12 cellular contexts compared by ENCODE assay signal in the genomic region with DNA sequence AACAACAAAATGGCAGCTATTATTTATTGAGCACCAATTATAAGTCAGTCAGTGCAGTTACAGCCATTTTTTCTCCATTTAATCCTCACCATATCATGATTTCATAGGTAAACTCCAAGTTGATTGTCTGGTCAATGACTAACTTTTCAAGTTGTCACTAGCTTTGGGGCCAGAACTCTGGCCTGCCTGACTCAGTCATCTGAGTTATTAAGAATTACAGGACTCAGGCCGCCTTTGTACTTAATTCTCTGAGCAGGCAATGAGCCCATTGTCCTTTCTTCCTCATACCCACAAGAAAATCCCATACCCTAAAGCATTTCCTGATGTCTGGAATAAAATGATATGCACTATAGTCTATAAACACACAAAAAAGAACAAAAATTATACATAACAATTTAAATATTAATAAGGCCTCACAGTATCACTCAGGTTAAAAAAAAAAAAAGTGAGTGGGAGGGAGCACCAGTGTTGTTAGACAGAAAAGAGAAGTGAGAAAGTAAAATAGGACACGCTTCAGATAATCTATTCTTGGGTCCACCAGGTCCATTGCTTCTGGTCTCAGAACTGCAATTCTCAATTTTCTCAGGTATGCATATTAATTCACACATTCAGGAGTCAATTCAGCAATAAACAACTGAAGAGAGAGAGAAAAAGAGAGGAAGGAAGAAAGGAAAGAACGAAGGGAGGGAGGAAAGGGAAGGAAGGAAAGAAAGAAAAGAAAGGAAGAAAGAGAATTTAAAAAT.
A peak's percentile ranks its signal among the peaks of the same experiment; 100 is the strongest.
DNase-seq lines count a peak whose midpoint lies in the region; ATAC-seq and TF ChIP-seq lines count a peak whose summit lies in the region.
"Had no signal": no experiment of that assay in that cellular context is flagged by ENCODE, and none has a peak within 500 bp of the region (broad histone marks: within the 10 kb centered on the region; RNA-seq: fewer than 3 reads in every experiment).

No MANE protein-coding gene starts in this region.

- H3K36me3 ChIP-seq in SU-DHL-6 (ENCODE audit: low read length) (0 out of 2 replicates have a peak, but pooled peaks cover 8% of the 10 kb centered on the region), trophoblast cell (ENCODE audit: control insufficient read depth in 1 of 2, insufficient read depth in 2 of 2, low read length in 2 of 2) (peaks cover 0 to 3% of the 10 kb centered on the region in 2 experiments), stomach (peaks cover 0 to 5% (median 0%) of the 10 kb centered on the region in 4 donors)

- no peak overlapping the region for H2BK120ac ChIP-seq in trophoblast cell (ENCODE audit: insufficient read depth, low read length, poor library complexity)

- H3K79me1 ChIP-seq in trophoblast cell (ENCODE audit: low read length), result no peaks in the 10 kb centered on the region

- H3K9me3 ChIP-seq in SU-DHL-6 (ENCODE audit: insufficient read depth, low read length), result no peaks in the 10 kb centered on the region
- H3K9me3 ChIP-seq in right cardiac atrium (ENCODE audit: control insufficient read depth, low read length), result no peaks in the 10 kb centered on the region
- H3K9me3 ChIP-seq in trophoblast cell (ENCODE audit: insufficient read depth, low read depth, low read length), result no peaks in the 10 kb centered on the region
- H3K9me3 ChIP-seq in stomach, result no peaks in the 10 kb centered on the region

- no peak overlapping the region for H2BK12ac ChIP-seq in trophoblast cell (ENCODE audit: low read length)

- H3K4me2 ChIP-seq in SU-DHL-6 (ENCODE audit: low read depth, low read length, poor library complexity, severe bottlenecking), result no peak overlapping the region
- H3K4me2 ChIP-seq in trophoblast cell (ENCODE audit: low read length), result no peak overlapping the region

- H3F3A ChIP-seq in SU-DHL-6 (ENCODE audit: insufficient read depth), result peaks cover 5% of the 10 kb centered on the region; the same call in 1 of the 2 replicates

- peak overlapping the region; percentile 50; the same call in 1 of the 2 replicates for H3K27ac ChIP-seq in SU-DHL-6 (ENCODE audit: low read depth, low read length)
- no peak overlapping the region for H3K27ac ChIP-seq in right cardiac atrium (ENCODE audit: low read length)
- H3K27ac ChIP-seq in trophoblast cell (ENCODE audit: low read depth, low read length), result no peak overlapping the region
- H3K27ac ChIP-seq in stomach, result no peak overlapping the region

- H3K23ac ChIP-seq in trophoblast cell (ENCODE audit: low read length), result no peak overlapping the region

- TF ChIP-seq EP300 in stomach (IDR thresholded peaks at IDR 0.05), result no peak

- no peak overlapping the region for H2AFZ ChIP-seq in SU-DHL-6 (ENCODE audit: low read depth, low read length, severe bottlenecking)
- H2AFZ ChIP-seq in trophoblast cell (ENCODE audit: insufficient read depth, low read length, poor library complexity), result no peak overlapping the region

- ATAC-seq in GM19397 (IDR thresholded peaks at IDR 0.05; ENCODE audit: unreplicated experiment) (peak; percentile 70), HG03039 (IDR thresholded peaks at IDR 0.05; ENCODE audit: unreplicated experiment) (peak; percentile 59), right cardiac atrium (no peak)

- no peak overlapping the region for H3K9ac ChIP-seq in SU-DHL-6 (ENCODE audit: low read length)
- no peak overlapping the region for H3K9ac ChIP-seq in trophoblast cell (ENCODE audit: low read length)

- H4K20me1 ChIP-seq in SU-DHL-6 (ENCODE audit: low read depth, low read length), result 0 out of 2 replicates have a peak, but pooled peaks cover 5% of the 10 kb centered on the region

- TF ChIP-seq CTCF in SU-DHL-6 (IDR thresholded peaks at IDR 0.05; ENCODE audit: insufficient read depth, low read length, poor library complexity, severe bottlenecking), result no peak
- TF ChIP-seq CTCF in stomach (IDR thresholded peaks at IDR 0.05), result no peak

- no peak overlapping the region for H3K18ac ChIP-seq in trophoblast cell (ENCODE audit: low read length)

- H4K8ac ChIP-seq in trophoblast cell (ENCODE audit: low read depth, low read length), result no peak overlapping the region

- WGBS in right cardiac atrium, result 76% methylated on average over 3 of the region's 3 CpGs
- WGBS in trophoblast cell (ENCODE audit: extremely low coverage, insufficient coverage, insufficient read length), result no CpG with 5 or more reads among the region's 3 CpGs
- 75 to 95% (median 84%) methylated on average over 3 of the region's 3 CpGs for WGBS in stomach, 5 donors

- no peaks in the 10 kb centered on the region for H3K9me2 ChIP-seq in SU-DHL-6 (replicated peaks; ENCODE audit: insufficient read depth, low read length)

- H4K91ac ChIP-seq in trophoblast cell (ENCODE audit: low read depth, low read length), result no peak overlapping the region

- no peak for TF ChIP-seq POLR2A in stomach (IDR thresholded peaks at IDR 0.05)

- no peak overlapping the region for H3K4ac ChIP-seq in trophoblast cell (ENCODE audit: low read depth, low read length)

- H2AK5ac ChIP-seq in trophoblast cell (ENCODE audit: low read length), result no peak overlapping the region

- H3K79me2 ChIP-seq in SU-DHL-6 (ENCODE audit: insufficient read depth, low read length) (0 out of 2 replicates have a peak, but pooled peaks cover 4% of the 10 kb centered on the region), trophoblast cell (ENCODE audit: control insufficient read depth, insufficient read depth, low read length, poor library complexity) (no peaks in the 10 kb centered on the region)

- H2BK5ac ChIP-seq in trophoblast cell (ENCODE audit: low read depth, low read length, poor library complexity), result no peak overlapping the region

- no peak overlapping the region for H4K12ac ChIP-seq in trophoblast cell (ENCODE audit: low read depth, low read length)

- intact Hi-C loops in right cardiac atrium (cut with DNase I) (loop anchor here in 1 of 4 donors (10.0 kb wide), 1 partner anchor 64 kb away; no protein-coding TSS in a partner anchor), stomach (cut with DNase I; ENCODE audit: low total_unique reads) (no loop called here)

- H3K4me3 ChIP-seq in SU-DHL-6 (ENCODE audit: insufficient read depth, low read length, poor library complexity, severe bottlenecking) (no peak overlapping the region), right cardiac atrium (ENCODE audit: low read length) (no peak overlapping the region), trophoblast cell (ENCODE audit: low read depth, low read length) (no peak overlapping the region), stomach (no peak overlapping the region)

- H3K4me1 ChIP-seq in right cardiac atrium (ENCODE audit: control insufficient read depth, insufficient read depth, low read length) (no peaks in the 10 kb centered on the region), trophoblast cell (ENCODE audit: control insufficient read depth in 1 of 2, insufficient read depth in 2 of 2, low read length in 2 of 2) (peaks cover 0 to 4% of the 10 kb centered on the region in 2 experiments), stomach (peaks cover 0 to 46% (median 10%) of the 10 kb centered on the region in 4 donors)

- H3K27me3 ChIP-seq in SU-DHL-6 (ENCODE audit: low read length) (no peaks in the 10 kb centered on the region), right cardiac atrium (ENCODE audit: control insufficient read depth, insufficient read depth) (no peaks in the 10 kb centered on the region), trophoblast cell (ENCODE audit: insufficient read depth, low read length) (no peaks in the 10 kb centered on the region), stomach (no peaks in the 10 kb centered on the region)

- no peak overlapping the region for H3K14ac ChIP-seq in trophoblast cell (ENCODE audit: low read length)

- peak; percentile 77 for DNase-seq in CD1c-positive myeloid dendritic cell (ENCODE audit: extremely low spot score)
- no peak for DNase-seq in KG1 (lab: John Stamatoyannopoulos, UW)
- DNase-seq in right cardiac atrium, result no peak
- DNase-seq in trophoblast cell, result no peak
- no peak for DNase-seq in stomach
- DNase-seq: activated T-cell treated with anti-CD3 and anti-CD28 coated beads, Interleukin-2, amount 50 U/mL, for 24 hours; AML-193; HFFc6; NK-92 treated with Interleukin-12 subunit alpha and Interleukin-12 subunit beta, amount 100 ng/mL, for 24 hours had no signal

Comparison
In these comparisons a context has a peak if more than half of its experiments do, and no peak if none do; other contexts are left out.
1. ATAC-seq: peak in GM19397 (single experiment) and HG03039 (single experiment); none in right cardiac atrium (0 of 2).